ENCODE assay signal across 19 cellular contexts in genomic region chr16:2675021-2675420, GRCh38. TPM values are rescaled to one million over a fixed set of nuclear protein-coding genes. Genes with fewer than 3 reads are reported as not detected.
A peak's percentile ranks its signal among the peaks of the same experiment; 100 is the strongest.
DNase-seq lines count a peak whose midpoint lies in the region; ATAC-seq and TF ChIP-seq lines count a peak whose summit lies in the region.
"Had no signal": no experiment of that assay in that cellular context is flagged by ENCODE, and none has a peak within 500 bp of the region (broad histone marks: within the 10 kb centered on the region; RNA-seq: fewer than 3 reads in every experiment).

No MANE protein-coding gene starts in this region.

- H3K9me3 ChIP-seq in CD4-positive, alpha-beta T cell (ENCODE audit: control insufficient read depth, low read length), result no peaks in the 10 kb centered on the region
- H3K9me3 ChIP-seq in HCT116 (ENCODE audit: control insufficient read depth in 1 of 2, insufficient read depth in 1 of 2, low read depth in 1 of 2, low read length in 2 of 2) (no peaks in the 10 kb centered on the region), endodermal cell (ENCODE audit: control insufficient read depth, low read length) (no peaks in the 10 kb centered on the region), gastrocnemius medialis (no peaks in the 10 kb centered on the region)
- H3K9me3 ChIP-seq: adrenal gland, left lung, suprapubic skin had no signal

- H4K20me1 ChIP-seq in HCT116 (ENCODE audit: insufficient read depth), result no peaks in the 10 kb centered on the region

- no peaks in the 10 kb centered on the region for H3K27me3 ChIP-seq in CD4-positive, alpha-beta T cell (ENCODE audit: control insufficient read depth, insufficient read depth, low read length)
- no peaks in the 10 kb centered on the region for H3K27me3 ChIP-seq in HCT116 (ENCODE audit: insufficient read depth, low read length)
- no peaks in the 10 kb centered on the region for H3K27me3 ChIP-seq in endodermal cell (ENCODE audit: control insufficient read depth, insufficient read depth, low read length, poor library complexity, severe bottlenecking)
- H3K27me3 ChIP-seq in gastrocnemius medialis, result no peaks in the 10 kb centered on the region
- H3K27me3 ChIP-seq: adrenal gland, left lung, suprapubic skin had no signal

- DNase-seq in CD4-positive, alpha-beta T cell, result no peak
- no peak for DNase-seq in HCT116 (ENCODE audit: low read depth, low spot score)
- peak; percentile 35 for DNase-seq in endodermal cell
- DNase-seq in gastrocnemius medialis, result no peak
- no peak for DNase-seq in GM10266 (ENCODE audit: extremely low spot score)
- DNase-seq in 8988T, result no peak
- no peak for DNase-seq in foreskin melanocyte
- DNase-seq: COR-L47; immature natural killer cell; NCI-H446; nephron progenitor cell; OCI-M1; SHP77; stimulated activated CD4-positive, alpha-beta T cell treated with anti-CD3 and anti-CD28 coated beads, Interleukin-1b, Interleukin-23, amount 100 ng/mL, for 48 hours had no signal

- BruUV-seq in HCT116 (replicated peaks; lab: Mats Ljungman, UMichigan), result no TSS peak

- RAD21 ChIA-PET in HCT116 (lab: Charles Lee; ENCODE audit: low non-redundant PET in 1 of 2, low total read pairs in 2 of 2, uncharacterized antibody in 2 of 2, unreplicated experiment in 2 of 2), result no interaction called here

- no peak overlapping the region for H3K4me3 ChIP-seq in HCT116 (replicated peaks in 1 of 2; ENCODE audit: low read depth in 1 of 2, low read length in 2 of 2)
- no peak overlapping the region for H3K4me3 ChIP-seq in endodermal cell (ENCODE audit: low read length)
- no peak overlapping the region for H3K4me3 ChIP-seq in gastrocnemius medialis
- H3K4me3 ChIP-seq: adrenal gland, left lung, suprapubic skin had no signal

- 83 to 98% methylated on average over 7 of the region's 7 CpGs for WGBS in endodermal cell (ENCODE audit: insufficient coverage in 1 of 2, insufficient read length in 1 of 2), 2 experiments

- no peaks in the 10 kb centered on the region for H3K9me2 ChIP-seq in HCT116 (ENCODE audit: insufficient read depth)

- H3K27ac ChIP-seq in CD4-positive, alpha-beta T cell (ENCODE audit: low read depth, low read length), result no peak overlapping the region
- H3K27ac ChIP-seq in HCT116 (ENCODE audit: low read depth, low read length), result no peak overlapping the region
- no peak overlapping the region for H3K27ac ChIP-seq in endodermal cell (ENCODE audit: low read depth, low read length)
- H3K27ac ChIP-seq in gastrocnemius medialis, result peak overlapping the region in 3 of 4 donors; percentile 3 to 83 (median 15)
- H3K27ac ChIP-seq: adrenal gland, suprapubic skin had no signal

- peaks cover 32 to 57% of the 10 kb centered on the region in 2 experiments for H3K4me1 ChIP-seq in HCT116 (ENCODE audit: control insufficient read depth in 1 of 2, insufficient read depth in 2 of 2, low read length in 2 of 2)
- H3K4me1 ChIP-seq in endodermal cell (ENCODE audit: control insufficient read depth, insufficient read depth, low read length), result no peaks in the 10 kb centered on the region
- H3K4me1 ChIP-seq in gastrocnemius medialis, result peaks cover 27 to 29% of the 10 kb centered on the region in 2 donors

- H3K9ac ChIP-seq in HCT116 (ENCODE audit: low read length), result peak overlapping the region; percentile 45; the same call in 1 of the 2 replicates
- H3K9ac ChIP-seq in endodermal cell (ENCODE audit: extremely low read depth, low read length, poor library complexity, severe bottlenecking), result no peak overlapping the region

- no peak for TF ChIP-seq RAD21 in HCT116 (IDR thresholded peaks at IDR 0.05; ENCODE audit: low read depth)

- H3K27me3 Mint-ChIP-seq in CD4-positive, alpha-beta T cell, result no peaks in the 10 kb centered on the region
- H3K27me3 Mint-ChIP-seq in endodermal cell (ENCODE audit: insufficient read depth), result no peaks in the 10 kb centered on the region
- H3K27me3 Mint-ChIP-seq: progenitor cell of endocrine pancreas had no signal

- H3K4me3 Mint-ChIP-seq in CD4-positive, alpha-beta T cell, result peak overlapping the region; percentile 45
- H3K4me3 Mint-ChIP-seq in endodermal cell, result no peak overlapping the region

- no peak for ATAC-seq in CD4-positive, alpha-beta T cell (ENCODE audit: poor library complexity)
- no peak for ATAC-seq in HCT116
- ATAC-seq in gastrocnemius medialis, result no peak

- H3K9me3 Mint-ChIP-seq in CD4-positive, alpha-beta T cell, result no peaks in the 10 kb centered on the region
- no peaks in the 10 kb centered on the region for H3K9me3 Mint-ChIP-seq in endodermal cell
- H3K9me3 Mint-ChIP-seq: immature natural killer cell, mesothelial cell of epicardium, nephron progenitor cell had no signal

- in situ Hi-C loops in gastrocnemius medialis (cut with MboI; ENCODE audit: low sequenced_read_pairs in 4 of 4), result no loop called here

- peak overlapping the region; percentile 78 for H3K4me2 ChIP-seq in HCT116 (ENCODE audit: low read length)

- no peak overlapping the region for H3K27ac Mint-ChIP-seq in CD4-positive, alpha-beta T cell
- no peak overlapping the region for H3K27ac Mint-ChIP-seq in endodermal cell
- H3K27ac Mint-ChIP-seq: mesothelial cell of epicardium, progenitor cell of endocrine pancreas had no signal

- no peak overlapping the region for H2AFZ ChIP-seq in HCT116 (ENCODE audit: low read depth, low read length, poor library complexity, severe bottlenecking)

- H3K4me1 Mint-ChIP-seq in CD4-positive, alpha-beta T cell (ENCODE audit: low read depth), result peaks cover 15% of the 10 kb centered on the region
- peaks cover 3% of the 10 kb centered on the region for H3K4me1 Mint-ChIP-seq in endodermal cell

- intact Hi-C loops in CD4-positive, alpha-beta T cell (cut with DNase I, micrococcal nuclease), result no loop called here
- intact Hi-C loops in HCT116 (cut with micrococcal nuclease), result no loop called here
- intact Hi-C loops in gastrocnemius medialis (cut with DNase I; ENCODE audit: low total_unique reads), result loop anchor here (10.0 kb wide), 2 partner anchors 140 to 190 kb away; partner anchors contain the start of genes CEMP1 and PDPK1

- TF ChIP-seq POLR2A in HCT116 (IDR thresholded peaks at IDR 0.05; ENCODE audit: borderline replicate concordance, extremely low read depth, insufficient read depth, insufficient read length), result no peak
- TF ChIP-seq POLR2A in gastrocnemius medialis (IDR thresholded peaks at IDR 0.05), result no peak

- H3K36me3 Mint-ChIP-seq in CD4-positive, alpha-beta T cell (ENCODE audit: low read depth), result peaks cover 3% of the 10 kb centered on the region
- H3K36me3 Mint-ChIP-seq in endodermal cell (ENCODE audit: low read depth), result no peaks in the 10 kb centered on the region
- H3K36me3 Mint-ChIP-seq: immature natural killer cell, mesothelial cell of epicardium had no signal

- POLR2A ChIA-PET in CD4-positive, alpha-beta T cell (lab: Charles Lee), result no interaction called here
- POLR2A ChIA-PET in HCT116 (lab: Charles Lee), result no interaction called here

- CTCF ChIA-PET in CD4-positive, alpha-beta T cell (lab: Charles Lee), result no interaction called here
- CTCF ChIA-PET in HCT116 (lab: Charles Lee), result no interaction called here

- TF ChIP-seq CTCF in CD4-positive, alpha-beta T cell (IDR thresholded peaks at IDR 0.05), result no peak
- TF ChIP-seq CTCF in HCT116 (IDR thresholded peaks at IDR 0.05 in 2 of 3, conservative IDR thresholded peaks at IDR 0.05 in 1 of 3; ENCODE audit: borderline replicate concordance in 1 of 3, insufficient read depth in 1 of 3, low read depth in 2 of 3, low read length in 2 of 3) (no peak), endodermal cell (conservative IDR thresholded peaks at IDR 0.05) (no peak), gastrocnemius medialis (IDR thresholded peaks at IDR 0.05 in 4 of 5, conservative IDR thresholded peaks at IDR 0.05 in 1 of 5) (no peak), GM10266 (IDR thresholded peaks at IDR 0.05; ENCODE audit: control insufficient read depth, insufficient read depth, low read depth, missing control alignments) (no peak)

- peaks cover 9% of the 10 kb centered on the region for H3K79me2 ChIP-seq in HCT116 (ENCODE audit: insufficient read depth, low read length)

- H3K36me3 ChIP-seq in HCT116 (ENCODE audit: control insufficient read depth in 1 of 2, insufficient read depth in 2 of 2, low read length in 2 of 2), result no peaks in the 10 kb centered on the region
- H3K36me3 ChIP-seq in endodermal cell (ENCODE audit: control insufficient read depth, insufficient read depth, low read length), result no peaks in the 10 kb centered on the region
- no peaks in the 10 kb centered on the region for H3K36me3 ChIP-seq in gastrocnemius medialis
- H3K36me3 ChIP-seq: adrenal gland, left lung, suprapubic skin had no signal

TF ChIP-seq in HCT116, 20 proteins besides CTCF, POLR2A, EP300 and RAD21:
- TF ChIP-seq JUND (IDR thresholded peaks at IDR 0.05) (no peak), POLR2AphosphoS5 (IDR thresholded peaks at IDR 0.05; ENCODE audit: low read depth, low read length) (0 out of 2 replicates have a peak, but pooled peaks have one; percentile 15), TCF7L2 (IDR thresholded peaks at IDR 0.05; ENCODE audit: borderline replicate concordance, extremely low read depth, insufficient read depth, insufficient read length) (no peak)
TF ChIP-seq in HCT116: peak in this region for 1.

RNA-seq across cellular contexts. Expression of gene KCTD5, which starts 7.3 kb away (rescaled TPM):
- total RNA-seq in CD4-positive, alpha-beta T cell, result 10 to 100 TPM; 20.6 to 22.6 TPM
- 42.1 TPM for total RNA-seq in HCT116 (2021; ENCODE audit: unreplicated experiment)
- polyA plus RNA-seq in HCT116 (2012), result 35.3 and 35.8 TPM in 2 replicates
- total RNA-seq in endodermal cell, result 10 to 100 TPM; 29.8 to 32.6 TPM
- 26.2 TPM for polyA plus RNA-seq in endodermal cell (2013, experiment 1 of 2)
- polyA plus RNA-seq in endodermal cell (2013, experiment 2 of 2), result 27.1 TPM
- 10 to 100 TPM; 13.6 to 23.8 (median 14.7) TPM for total RNA-seq in gastrocnemius medialis

RNA-seq across cellular contexts. Expression of gene PRSS27, which starts 45.0 kb away (rescaled TPM):
- total RNA-seq in CD4-positive, alpha-beta T cell, result under 1 TPM; 0.28 to 0.44 TPM
- total RNA-seq in HCT116 (2021; ENCODE audit: unreplicated experiment) (3.3 TPM), endodermal cell (1 to 10 TPM; 3.7 to 4.2 TPM), gastrocnemius medialis (under 1 TPM in 2 of 4 donors, not detected in 2; 0.49 to 0.55 TPM)
- 2.7 and 3.2 TPM in 2 replicates for polyA plus RNA-seq in HCT116 (2012)
- polyA plus RNA-seq in endodermal cell (2013, experiment 1 of 2), result 4.2 TPM
- 2.7 TPM for polyA plus RNA-seq in endodermal cell (2013, experiment 2 of 2)

Comparison
In these comparisons a context has a peak if more than half of its experiments do, and no peak if none do; other contexts are left out.
1. H3K27ac ChIP-seq: peak in gastrocnemius medialis (3 of 4); none in CD4-positive, alpha-beta T cell (single experiment), HCT116 (single experiment) and endodermal cell (single experiment).